In genomic region chr6:150209415-150209814, GRCh38 we compare ENCODE assay signal across 1 cellular context.
TF ChIP-seq lines count a peak whose summit lies in the region.

No MANE protein-coding gene starts in this region.

TF ChIP-seq in HEK293, 187 proteins besides CTCF, POLR2A, EP300 and RAD21 (continued from another document):
- TF ChIP-seq EGR2 (tag by site-specific recombination; IDR thresholded peaks at IDR 0.05; ENCODE audit: low read depth) (no peak), ZNF658 (tag by site-specific recombination; IDR thresholded peaks at IDR 0.05) (no peak), ZNF311 (tag by site-specific recombination; IDR thresholded peaks at IDR 0.05; ENCODE audit: borderline replicate concordance) (0 out of 2 replicates have a peak, but pooled peaks have one; percentile 25), ZNF157 (tag by site-specific recombination; IDR thresholded peaks at IDR 0.05) (0 out of 2 replicates have a peak, but pooled peaks have one; percentile 24)
TF ChIP-seq in HEK293: peak in this region for 3.
